ENCODE assay signal across 22 cellular contexts in genomic region chr6:52587001-52587400, GRCh38.
"Had no signal": no experiment of that assay in that cellular context is flagged by ENCODE, and none has a peak within 500 bp of the region (broad histone marks: within the 10 kb centered on the region; RNA-seq: fewer than 3 reads in every experiment).

No MANE protein-coding gene starts in this region.

- H3K4me1 Mint-ChIP-seq: memory B cell; naive B cell; stimulated activated memory B cell treated with anti-CD40 and anti-IgM and Interleukin-4, amounts not matched to agents 10 μg/mL and 1 μg/mL and 100 μg/mL, for 72 hours had no signal

- H3K36me3 ChIP-seq: neural progenitor cell, suprapubic skin, transverse colon had no signal

- H3K9me3 ChIP-seq: gastrocnemius medialis, mucosa of descending colon, suprapubic skin, transverse colon had no signal

- H3K4me1 ChIP-seq: transverse colon had no signal

- ATAC-seq: gastrocnemius medialis; left lobe of liver; mucosa of descending colon; natural killer cell treated with Interleukin-12 subunit alpha and Interleukin-12 subunit beta and Interleukin-15 and Interleukin-18, amount 100 ng/mL, for 72 hours; sciatic nerve; stimulated activated memory B cell treated with anti-CD40 and anti-IgM and Interleukin-4, amounts not matched to agents 10 μg/mL and 1 μg/mL and 100 μg/mL, for 72 hours had no signal

- H3K9me3 Mint-ChIP-seq: memory B cell; naive B cell; natural killer cell treated with Interleukin-12 subunit alpha and Interleukin-12 subunit beta and Interleukin-15 and Interleukin-18, amount 100 ng/mL, for 72 hours; neural progenitor cell; stimulated activated memory B cell treated with anti-CD40 and anti-IgM and Interleukin-4, amounts not matched to agents 10 μg/mL and 1 μg/mL and 100 μg/mL, for 72 hours; stimulated activated naive CD8-positive, alpha-beta T cell treated with anti-CD3 and anti-CD28 coated beads, Interleukin-15, Interleukin-2, amounts not matched to agents 100 ng/mL and 50 ng/mL, for 24 hours had no signal

- H3K4me3 ChIP-seq: dorsolateral prefrontal cortex, gastrocnemius medialis, lung, mucosa of descending colon, neural progenitor cell, smooth muscle cell, suprapubic skin, transverse colon had no signal

- H3K27ac Mint-ChIP-seq: memory B cell; naive B cell; natural killer cell treated with Interleukin-12 subunit alpha and Interleukin-12 subunit beta and Interleukin-15 and Interleukin-18, amount 100 ng/mL, for 72 hours; neural progenitor cell; progenitor cell of endocrine pancreas; stimulated activated memory B cell treated with anti-CD40 and anti-IgM and Interleukin-4, amounts not matched to agents 10 μg/mL and 1 μg/mL and 100 μg/mL, for 72 hours; stimulated activated naive CD8-positive, alpha-beta T cell treated with anti-CD3 and anti-CD28 coated beads, Interleukin-15, Interleukin-2, amounts not matched to agents 100 ng/mL and 50 ng/mL, for 24 hours had no signal

- H3K27ac ChIP-seq: dorsolateral prefrontal cortex, gastrocnemius medialis, neural progenitor cell, parathyroid adenoma, suprapubic skin, transverse colon had no signal

- FAIRE-seq: keratinocyte had no signal

- H3K27me3 Mint-ChIP-seq: memory B cell; naive B cell; natural killer cell treated with Interleukin-12 subunit alpha and Interleukin-12 subunit beta and Interleukin-15 and Interleukin-18, amount 100 ng/mL, for 72 hours; progenitor cell of endocrine pancreas; stimulated activated memory B cell treated with anti-CD40 and anti-IgM and Interleukin-4, amounts not matched to agents 10 μg/mL and 1 μg/mL and 100 μg/mL, for 72 hours; stimulated activated naive CD8-positive, alpha-beta T cell treated with anti-CD3 and anti-CD28 coated beads, Interleukin-15, Interleukin-2, amounts not matched to agents 100 ng/mL and 50 ng/mL, for 24 hours had no signal

- H3K4me3 Mint-ChIP-seq: memory B cell; natural killer cell treated with Interleukin-12 subunit alpha and Interleukin-12 subunit beta and Interleukin-15 and Interleukin-18, amount 100 ng/mL, for 72 hours; neural progenitor cell; stimulated activated memory B cell treated with anti-CD40 and anti-IgM and Interleukin-4, amounts not matched to agents 10 μg/mL and 1 μg/mL and 100 μg/mL, for 72 hours; stimulated activated naive CD8-positive, alpha-beta T cell treated with anti-CD3 and anti-CD28 coated beads, Interleukin-15, Interleukin-2, amounts not matched to agents 100 ng/mL and 50 ng/mL, for 24 hours had no signal

- DNase-seq: cerebellar nuclear complex; dorsolateral prefrontal cortex; effector CD4-positive, alpha-beta T cell; gastrocnemius medialis; head of caudate nucleus; mucosa of descending colon; naive B cell; stimulated activated CD4-positive, alpha-beta T cell treated with anti-CD3 and anti-CD28 coated beads, Interleukin-4, amount 100 ng/mL, for 4 hours; transverse colon had no signal

- H3K27me3 ChIP-seq: dorsolateral prefrontal cortex, gastrocnemius medialis, neural progenitor cell, suprapubic skin, transverse colon had no signal

- H3K36me3 Mint-ChIP-seq: natural killer cell treated with Interleukin-12 subunit alpha and Interleukin-12 subunit beta and Interleukin-15 and Interleukin-18, amount 100 ng/mL, for 72 hours had no signal
